ENCODE assay signal across 10 cellular contexts in genomic region chr5:125257997-125258396, GRCh38.
"Had no signal": no experiment of that assay in that cellular context is flagged by ENCODE, and none has a peak within 500 bp of the region (broad histone marks: within the 10 kb centered on the region; RNA-seq: fewer than 3 reads in every experiment).

No MANE protein-coding gene starts in this region.

- ATAC-seq: activated CD8-positive, alpha-beta T cell treated with anti-CD3 and anti-CD28 coated beads, Interleukin-2, amount 10 ng/mL, durations not matched to agents 7 days and 5 days; foreskin keratinocyte; naive thymus-derived CD8-positive, alpha-beta T cell had no signal

- H3K36me3 ChIP-seq: colonic mucosa, prostate gland had no signal

- H3K27ac ChIP-seq: colonic mucosa, foreskin keratinocyte, prostate gland, VCaP had no signal

- H3K9me3 ChIP-seq: colonic mucosa, prostate gland had no signal

- H3K4me1 ChIP-seq: colonic mucosa, foreskin keratinocyte, prostate gland had no signal

- H3K4me3 ChIP-seq: colonic mucosa, prostate gland had no signal

- H3K27me3 ChIP-seq: colonic mucosa, foreskin keratinocyte had no signal

- DNase-seq: activated CD4-positive, alpha-beta T cell treated with anti-CD3 and anti-CD28 coated beads for 4 hours; activated CD8-positive, alpha-beta T cell treated with anti-CD3 and anti-CD28 coated beads, Interleukin-2, amount 10 ng/mL, durations not matched to agents 7 days and 5 days; activated naive CD4-positive, alpha-beta T cell treated with anti-CD3 and anti-CD28 coated beads for 36 hours; foreskin keratinocyte; left cardiac atrium; naive thymus-derived CD8-positive, alpha-beta T cell; stimulated activated CD4-positive, alpha-beta T cell treated with anti-CD3 and anti-CD28 coated beads, Interleukin-4, amount 100 ng/mL, for 4 hours had no signal
